8 cellular contexts compared by ENCODE assay signal in the genomic region with DNA sequence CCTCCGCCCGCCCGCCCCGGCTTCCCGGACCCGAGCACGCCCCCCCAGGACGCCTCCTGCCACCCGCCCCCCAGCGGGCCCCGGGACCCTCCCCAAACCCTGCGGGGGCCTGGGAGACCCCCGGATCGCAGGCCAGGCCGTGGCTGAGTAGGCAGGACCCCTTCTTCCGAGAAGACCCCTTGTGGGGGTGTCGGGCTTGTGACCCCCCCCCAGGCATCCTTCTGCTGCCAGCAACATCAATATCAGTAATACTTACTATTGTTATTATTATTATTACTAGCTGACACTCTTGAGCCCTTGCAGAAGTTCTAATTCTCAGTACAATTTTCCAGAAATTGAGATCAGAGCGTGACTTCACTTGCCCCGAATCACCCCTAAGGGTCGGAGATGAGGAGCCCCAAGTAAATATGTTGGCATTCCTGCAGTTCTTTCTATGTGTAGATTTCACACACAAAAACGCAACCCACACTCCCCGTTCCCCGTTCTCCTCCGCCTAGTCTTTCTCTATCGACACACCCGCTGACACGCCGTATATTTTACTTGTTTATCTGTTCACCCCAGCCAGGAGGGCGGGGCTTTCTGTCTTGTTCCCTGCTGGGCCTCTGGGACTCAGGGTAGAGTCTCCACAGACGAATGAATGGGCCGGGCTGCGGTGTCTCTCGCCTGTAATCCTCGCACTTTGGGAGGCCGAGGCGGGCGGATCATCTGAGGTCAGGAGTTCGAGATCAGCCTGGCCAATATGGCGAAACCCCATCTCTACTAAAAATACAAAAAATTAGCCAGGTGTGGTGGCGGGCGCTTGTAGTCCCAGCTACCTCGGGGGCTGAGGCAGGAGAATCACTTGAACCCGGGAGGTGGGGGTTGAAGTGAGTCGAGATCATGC. TPM values are rescaled to one million over a fixed set of nuclear protein-coding genes. Genes with fewer than 3 reads are reported as not detected.
DNase-seq lines count a peak whose midpoint lies in the region; ATAC-seq, FAIRE-seq and TF ChIP-seq lines count a peak whose summit lies in the region.

No MANE protein-coding gene starts in this region.

- peaks cover 0 to 2% (median 0%) of the 10 kb centered on the region in 4 experiments; a peak in 3 of 7 replicates for H3K27me3 ChIP-seq in H1 (replicated peaks in 1 of 4; ENCODE audit: control insufficient read depth in 3 of 4, extremely low read depth in 1 of 4, insufficient read depth in 3 of 4, low read length in 3 of 4)
- H3K27me3 ChIP-seq in mononuclear cell (ENCODE audit: insufficient read depth, low read length): peaks cover 5% of the 10 kb centered on the region

- H3K4me1 Mint-ChIP-seq in stimulated activated naive CD8-positive, alpha-beta T cell treated with anti-CD3 and anti-CD28 coated beads, Interleukin-15, Interleukin-2, amounts not matched to agents 100 ng/mL and 50 ng/mL, for 24 hours (ENCODE audit: low read depth): peaks cover 11% of the 10 kb centered on the region

- peaks cover 3% of the 10 kb centered on the region; the same call in 1 of the 2 replicates for H3K23me2 ChIP-seq in H1 (ENCODE audit: low read depth, low read length)

- peaks cover 3 to 10% (median 6%) of the 10 kb centered on the region in 4 experiments; a peak in 6 of 7 replicates for H3K4me1 ChIP-seq in H1 (replicated peaks in 1 of 4; ENCODE audit: control insufficient read depth in 3 of 4, insufficient read depth in 4 of 4, low read length in 3 of 4)
- peaks cover 11% of the 10 kb centered on the region for H3K4me1 ChIP-seq in mononuclear cell (ENCODE audit: insufficient read depth, low read length)

- no peak overlapping the region for H2BK12ac ChIP-seq in H1 (ENCODE audit: low read depth, low read length)

- H4K20me1 ChIP-seq in H1 (replicated peaks in 1 of 2; ENCODE audit: control insufficient read depth in 1 of 2, insufficient read depth in 2 of 2, low read length in 2 of 2): no peaks in the 10 kb centered on the region

- H3K23ac ChIP-seq in H1 (ENCODE audit: insufficient read length): no peak overlapping the region

- peak overlapping the region; percentile 32; the same call in 1 of the 2 replicates for H3K18ac ChIP-seq in H1 (ENCODE audit: extremely low read depth, low read length)

- peak overlapping the region; percentile 76 for H3K4me3 Mint-ChIP-seq in stimulated activated naive CD8-positive, alpha-beta T cell treated with anti-CD3 and anti-CD28 coated beads, Interleukin-15, Interleukin-2, amounts not matched to agents 100 ng/mL and 50 ng/mL, for 24 hours

- H3K9me3 Mint-ChIP-seq in stimulated activated naive CD8-positive, alpha-beta T cell treated with anti-CD3 and anti-CD28 coated beads, Interleukin-15, Interleukin-2, amounts not matched to agents 100 ng/mL and 50 ng/mL, for 24 hours: no peaks in the 10 kb centered on the region

- no peaks in the 10 kb centered on the region for H3K79me1 ChIP-seq in H1 (ENCODE audit: low read depth, low read length)

- H4K8ac ChIP-seq in H1 (ENCODE audit: extremely low read depth, insufficient read depth, low read length): peak overlapping the region; percentile 57; the same call in 1 of the 2 replicates

- H3K4me3 ChIP-seq in H1 (ENCODE audit: extremely low read depth in 1 of 4, insufficient read depth in 2 of 4, low read depth in 3 of 4, low read length in 4 of 4) (peak overlapping the region; percentile 19 to 61 (median 34); a peak in 7 of 8 replicates), mononuclear cell (ENCODE audit: low read length) (peak overlapping the region; percentile 15)

- H3K4me2 ChIP-seq in H1 (ENCODE audit: insufficient read depth in 1 of 2, low read depth in 2 of 2, low read length in 2 of 2): peak overlapping the region; percentile 57 to 59

- peaks cover 3% of the 10 kb centered on the region for H3K27me3 Mint-ChIP-seq in stimulated activated naive CD8-positive, alpha-beta T cell treated with anti-CD3 and anti-CD28 coated beads, Interleukin-15, Interleukin-2, amounts not matched to agents 100 ng/mL and 50 ng/mL, for 24 hours

- no peak for TF ChIP-seq RAD21 in H1 (IDR thresholded peaks at IDR 0.05 in 1 of 2, conservative IDR thresholded peaks at IDR 0.05 in 1 of 2; ENCODE audit: low read depth in 2 of 2, low read length in 2 of 2)

- no peaks in the 10 kb centered on the region for H3K36me3 Mint-ChIP-seq in stimulated activated naive CD8-positive, alpha-beta T cell treated with anti-CD3 and anti-CD28 coated beads, Interleukin-15, Interleukin-2, amounts not matched to agents 100 ng/mL and 50 ng/mL, for 24 hours (ENCODE audit: low read depth)

- no peak overlapping the region for H3K14ac ChIP-seq in H1 (ENCODE audit: insufficient read length)

- H3K27ac ChIP-seq in H1 (ENCODE audit: low read depth, low read length): no peak overlapping the region

- no peak overlapping the region for H3K56ac ChIP-seq in H1 (replicated peaks; ENCODE audit: insufficient read length, low read depth, low read length)

- no peak for TF ChIP-seq POLR2A in H1 (IDR thresholded peaks at IDR 0.05; ENCODE audit: control extremely low read depth in 1 of 2, low read depth in 2 of 2, low read length in 2 of 2)

- H2BK20ac ChIP-seq in H1 (ENCODE audit: low read length): no peak overlapping the region

- POLR2A ChIA-PET in H1 (lab: Charles Lee; ENCODE audit: partially characterized antibody): interaction anchor here (1.0 to 4.4 kb wide), 4 partner anchors 10 to 70 kb away, joined by 3 to 56 read pairs (median 10); a partner anchor contains a TSS

- no peak overlapping the region for H4K5ac ChIP-seq in H1 (ENCODE audit: insufficient read length, low read depth, low read length)

- H3K36me3 ChIP-seq in H1 (ENCODE audit: control insufficient read depth in 2 of 4, insufficient read depth in 4 of 4, low read length in 3 of 4): no peaks in the 10 kb centered on the region; a peak in 1 of 8 replicates

- peak; percentile 75 for DNase-seq in HCEC 1CT
- peak; percentile 56 to 79 for DNase-seq in NCI-H446 (lab: John Stamatoyannopoulos, UW)
- DNase-seq in activated CD4-positive, alpha-beta T cell treated with anti-CD3 and anti-CD28 coated beads, Interleukin-2, amount 50 U/mL, for 48 hours: peak; percentile 72 to 80
- peak in 1 of 2 experiments; percentile 79 for DNase-seq in H1 (ENCODE audit: low read depth in 1 of 2, low spot score in 2 of 2)

- no peak overlapping the region for H4K91ac ChIP-seq in H1 (replicated peaks; ENCODE audit: insufficient read length, low read length)

- peak overlapping the region; percentile 19 for H3K27ac Mint-ChIP-seq in stimulated activated naive CD8-positive, alpha-beta T cell treated with anti-CD3 and anti-CD28 coated beads, Interleukin-15, Interleukin-2, amounts not matched to agents 100 ng/mL and 50 ng/mL, for 24 hours

- no peaks in the 10 kb centered on the region for H3K9me3 ChIP-seq in H1 (ENCODE audit: insufficient read depth in 2 of 2, low read depth in 1 of 2, low read length in 1 of 2)
- no peaks in the 10 kb centered on the region for H3K9me3 ChIP-seq in mononuclear cell (ENCODE audit: low read depth, low read length)

- ATAC-seq in HG03139 (IDR thresholded peaks at IDR 0.05; ENCODE audit: unreplicated experiment) (no peak), GM18909 (IDR thresholded peaks at IDR 0.05; ENCODE audit: poor library complexity, unreplicated experiment) (no peak)

- no peak overlapping the region for H2BK15ac ChIP-seq in H1 (ENCODE audit: low read length)

- no peak overlapping the region for H2AK5ac ChIP-seq in H1 (ENCODE audit: low read depth, low read length)

- no peaks in the 10 kb centered on the region for H3K79me2 ChIP-seq in H1 (ENCODE audit: control insufficient read depth in 1 of 2, insufficient read depth in 2 of 2, low read length in 2 of 2)

- no peak overlapping the region for H3K4ac ChIP-seq in H1 (replicated peaks; ENCODE audit: insufficient read length, low read depth, low read length)

- H3K9ac ChIP-seq in H1 (replicated peaks in 1 of 4; ENCODE audit: extremely low read depth in 1 of 4, low read depth in 3 of 4, low read length in 3 of 4): no peak overlapping the region

- WGBS in H1 (ENCODE audit: extremely low coverage in 1 of 2, insufficient coverage in 1 of 2, insufficient read length in 1 of 2, insufficient replicate concordance in 2 of 2, low coverage in 1 of 2, low lambda C conversion rate in 2 of 2, missing lambda C conversion rate in 1 of 2), 2 experiments: 17% methylated on average over 22 of the region's 44 CpGs; no CpG with 5 or more reads in 1 of the 2 experiments

- TF ChIP-seq EP300 in H1 (IDR thresholded peaks at IDR 0.05; ENCODE audit: borderline replicate concordance in 1 of 2, low read depth in 2 of 2, low read length in 2 of 2): no peak

- H2BK120ac ChIP-seq in H1 (replicated peaks; ENCODE audit: low read depth, low read length): no peak overlapping the region

- no peak overlapping the region for H2BK5ac ChIP-seq in H1 (ENCODE audit: low read depth, low read length)

- no peak for FAIRE-seq in H1 (lab: Jason Lieb, UNC)

- CTCF ChIA-PET in H1 (lab: Charles Lee; ENCODE audit: partially characterized antibody): interaction anchor here (0.6 to 1.6 kb wide), 6 partner anchors 10 to 460 kb away, joined by 3 to 10 read pairs (median 3); no protein-coding TSS in a partner anchor

- TF ChIP-seq CTCF in H1 (IDR thresholded peaks at IDR 0.05; ENCODE audit: control extremely low read depth in 1 of 3, insufficient read depth in 1 of 3, low read depth in 1 of 3, low read length in 3 of 3): no peak

- H2AFZ ChIP-seq in H1 (ENCODE audit: low read length): no peak overlapping the region

RNA-seq across cellular contexts. Expression of a gene that starts 14.7 kb away (rescaled TPM):
- 187 and 197 TPM in 2 replicates for total RNA-seq in H1 (2021; fragmentation: NEBNext Ultra II Directional; extraction: Animal tissue kit (Norgen Biotek cat#: 25700))
- 285 and 392 TPM in 2 replicates for polyA plus RNA-seq in H1 (2011; rRNA removed)
- polyA plus RNA-seq in H1 (2011; cell fraction: cytosol; rRNA removed): 228 TPM
- polyA plus RNA-seq in H1 (2011; cell fraction: nucleus; rRNA removed): 492 TPM
- polyA plus RNA-seq in H1 (2012, experiment 1 of 2): 186 to 340 TPM (median 248 TPM) in 4 replicates
- polyA plus RNA-seq in H1 (2012, experiment 2 of 2): 326 TPM
- 164 TPM for polyA plus RNA-seq in H1 (2013, experiment 1 of 2)
- polyA plus RNA-seq in H1 (2013, experiment 2 of 2): 162 TPM
- polyA minus RNA-seq in H1 (2011; rRNA and poly(A)+ RNA removed): 155 and 179 TPM in 2 replicates
- polyA minus RNA-seq in H1 (2011; cell fraction: cytosol; rRNA and poly(A)+ RNA removed): 203 TPM
- polyA minus RNA-seq in H1 (2011; cell fraction: nucleus; rRNA and poly(A)+ RNA removed): 91.6 TPM
- 551 TPM for total RNA-seq in mononuclear cell

RNA-seq across cellular contexts. Expression of a gene that starts 18.5 kb away (rescaled TPM):
- total RNA-seq in H1 (2021; fragmentation: NEBNext Ultra II Directional; extraction: Animal tissue kit (Norgen Biotek cat#: 25700)): 11.5 and 12.5 TPM in 2 replicates
- 8.0 and 12.7 TPM in 2 replicates for polyA plus RNA-seq in H1 (2011; rRNA removed)
- 8.4 TPM for polyA plus RNA-seq in H1 (2011; cell fraction: cytosol; rRNA removed)
- polyA plus RNA-seq in H1 (2011; cell fraction: nucleus; rRNA removed): 24.8 TPM
- 7.6 to 12.3 TPM (median 10.7 TPM) in 4 replicates for polyA plus RNA-seq in H1 (2012, experiment 1 of 2)
- 8.3 TPM for polyA plus RNA-seq in H1 (2012, experiment 2 of 2)
- 19.4 TPM for polyA plus RNA-seq in H1 (2013, experiment 1 of 2)
- polyA plus RNA-seq in H1 (2013, experiment 2 of 2): 19.1 TPM
- 2.6 and 3.4 TPM in 2 replicates for polyA minus RNA-seq in H1 (2011; rRNA and poly(A)+ RNA removed)
- polyA minus RNA-seq in H1 (2011; cell fraction: cytosol; rRNA and poly(A)+ RNA removed): 6.7 TPM
- polyA minus RNA-seq in H1 (2011; cell fraction: nucleus; rRNA and poly(A)+ RNA removed): 6.8 TPM
- total RNA-seq in mononuclear cell: 4.4 TPM

RNA-seq across cellular contexts. Expression of a gene that starts 46.6 kb away (rescaled TPM):
- total RNA-seq in H1 (2021; fragmentation: NEBNext Ultra II Directional; extraction: Animal tissue kit (Norgen Biotek cat#: 25700)): 19.9 and 21.1 TPM in 2 replicates
- 6.2 and 13.6 TPM in 2 replicates for polyA plus RNA-seq in H1 (2011; rRNA removed)
- polyA plus RNA-seq in H1 (2011; cell fraction: cytosol; rRNA removed): 10.8 TPM
- 19.0 TPM for polyA plus RNA-seq in H1 (2011; cell fraction: nucleus; rRNA removed)
- 13.5 to 20.6 TPM (median 17.0 TPM) in 4 replicates for polyA plus RNA-seq in H1 (2012, experiment 1 of 2)
- polyA plus RNA-seq in H1 (2012, experiment 2 of 2): 13.5 TPM
- polyA plus RNA-seq in H1 (2013, experiment 1 of 2): 18.3 TPM
- polyA plus RNA-seq in H1 (2013, experiment 2 of 2): 17.5 TPM
- 4.9 and 7.8 TPM in 2 replicates for polyA minus RNA-seq in H1 (2011; rRNA and poly(A)+ RNA removed)
- 10.4 TPM for polyA minus RNA-seq in H1 (2011; cell fraction: cytosol; rRNA and poly(A)+ RNA removed)
- 6.6 TPM for polyA minus RNA-seq in H1 (2011; cell fraction: nucleus; rRNA and poly(A)+ RNA removed)
- total RNA-seq in mononuclear cell: 1.3 TPM
